ENCODE assay signal across 8 cellular contexts in the genomic region with DNA sequence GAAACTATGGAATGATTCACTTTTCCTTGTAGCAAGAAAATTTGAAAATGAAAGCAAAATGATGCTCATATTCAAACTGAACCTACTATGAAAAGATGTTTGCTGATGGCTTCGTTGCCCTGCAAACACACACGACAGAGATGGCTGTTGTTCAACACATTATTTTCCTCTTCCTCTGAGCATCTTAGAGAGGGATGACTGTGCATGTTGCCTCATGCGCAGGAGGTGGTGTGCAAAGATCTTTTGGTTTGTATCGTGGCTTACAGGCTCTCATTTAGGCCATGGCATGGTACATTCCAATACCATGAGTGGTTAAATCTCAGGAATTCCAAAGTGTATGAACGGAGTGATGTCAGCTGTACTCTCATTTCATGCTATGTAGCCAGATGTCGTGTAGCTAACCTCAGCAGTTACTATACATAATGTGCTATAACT.
A peak's percentile ranks its signal among the peaks of the same experiment; 100 is the strongest.
DNase-seq lines count a peak whose midpoint lies in the region; ATAC-seq and TF ChIP-seq lines count a peak whose summit lies in the region.

No MANE protein-coding gene starts in this region.

- peak overlapping the region in 3 of 5 experiments; percentile 51 to 75 (median 65) for H3K27ac Mint-ChIP-seq in brain

- TF ChIP-seq CTCF in PC-3 (conservative IDR thresholded peaks at IDR 0.05; ENCODE audit: low read depth, low read length) (no peak), brain (conservative IDR thresholded peaks at IDR 0.05) (no peak)

- H2AFZ ChIP-seq in PC-3 (ENCODE audit: low read length) = peak overlapping the region; percentile 42

- CTCF ChIA-PET in PC-3 (lab: Charles Lee) = interaction anchor here (1.3 kb wide), 1 partner anchor 100 kb away, joined by 3 read pairs; no protein-coding TSS in a partner anchor

- DNase-seq in PC-3 = peak; percentile 99
- peak; percentile 88 for DNase-seq in myocyte (ENCODE audit: low read depth)
- DNase-seq in NCI-H1694 treated with DMSO at 0.1 percent for 48 hours (lab: John Stamatoyannopoulos, UW) = no peak
- no peak for DNase-seq in HAP-1 (ENCODE audit: low spot score in 2 of 2)
- DNase-seq in NCI-H345 treated with DMSO at 0.1 percent for 48 hours (lab: John Stamatoyannopoulos, UW; ENCODE audit: unreplicated experiment) = no peak

- peaks cover 71% of the 10 kb centered on the region for H3K4me1 ChIP-seq in PC-3 (ENCODE audit: insufficient read depth, low read length)
- H3K4me1 ChIP-seq in HAP-1 = peaks cover 9% of the 10 kb centered on the region

- H3K79me2 ChIP-seq in PC-3 (ENCODE audit: low read length) = peaks cover 53% of the 10 kb centered on the region

- ATAC-seq in GM18502 (IDR thresholded peaks at IDR 0.05; ENCODE audit: poor library complexity, unreplicated experiment) (peak; percentile 66), PC-3 (peak; percentile 92), HG03378 (IDR thresholded peaks at IDR 0.05; ENCODE audit: unreplicated experiment) (no peak)

- H3K36me3 ChIP-seq in PC-3 (ENCODE audit: low read depth, low read length) = no peaks in the 10 kb centered on the region
- H3K36me3 ChIP-seq in HAP-1 (replicated peaks) = no peaks in the 10 kb centered on the region

- no peaks in the 10 kb centered on the region for H3K9me2 ChIP-seq in PC-3 (replicated peaks; ENCODE audit: low read length)

- H3K9me3 ChIP-seq in PC-3 (ENCODE audit: low read length) (no peaks in the 10 kb centered on the region), HAP-1 (no peaks in the 10 kb centered on the region)

- H3K36me3 Mint-ChIP-seq in brain = no peaks in the 10 kb centered on the region

- H3K27me3 ChIP-seq in PC-3 (ENCODE audit: low read length) = no peaks in the 10 kb centered on the region
- no peaks in the 10 kb centered on the region for H3K27me3 ChIP-seq in HAP-1 (ENCODE audit: low read depth)

- in situ Hi-C loops in HAP-1 (cut with MboI; ENCODE audit: low sequenced_read_pairs) = no loop called here

- H4K20me1 ChIP-seq in PC-3 (ENCODE audit: low read length) = no peaks in the 10 kb centered on the region

- H3K4me2 ChIP-seq in PC-3 (ENCODE audit: low read length) = peak overlapping the region; percentile 72

- H3K27ac ChIP-seq in PC-3 (ENCODE audit: low read length) = peak overlapping the region; percentile 80

- peaks cover 81% of the 10 kb centered on the region for H3K4me1 Mint-ChIP-seq in brain

- no peaks in the 10 kb centered on the region for H3K9me3 Mint-ChIP-seq in brain

- no peaks in the 10 kb centered on the region for H3K27me3 Mint-ChIP-seq in brain

- intact Hi-C loops in PC-3 (cut with micrococcal nuclease) = loop anchor here (1.0 to 2.0 kb wide), 4 partner anchors 42 to 80 kb away; no protein-coding TSS in a partner anchor

- peaks cover 6% of the 10 kb centered on the region for H3F3A ChIP-seq in PC-3 (ENCODE audit: low read length, unreplicated experiment)

- H3K4me3 ChIP-seq in PC-3 (ENCODE audit: low read length) = peak overlapping the region; percentile 45
- no peak overlapping the region for H3K4me3 ChIP-seq in HAP-1

- peak overlapping the region in 1 of 5 experiments; percentile 55 for H3K4me3 Mint-ChIP-seq in brain

- peak overlapping the region; percentile 28 for H3K9ac ChIP-seq in PC-3 (ENCODE audit: low read length)

- BruUV-seq in PC-3 (replicated peaks; lab: Mats Ljungman, UMichigan) = no TSS peak

- POLR2A ChIA-PET in PC-3 (lab: Charles Lee; ENCODE audit: unreplicated experiment) = interaction anchor here (0.5 to 0.9 kb wide), 3 partner anchors 41 to 1367 kb away, joined by 4 read pairs; no protein-coding TSS in a partner anchor

Comparison
In these comparisons a context has a peak if more than half of its experiments do, and no peak if none do; other contexts are left out.
1. DNase-seq: peak in PC-3 (single experiment) and myocyte (single experiment); none in NCI-H1694 treated with DMSO at 0.1 percent for 48 hours (single experiment), HAP-1 (0 of 2) and NCI-H345 treated with DMSO at 0.1 percent for 48 hours (single experiment).